ENCODE assay signal across 7 cellular contexts in genomic region chr6:1608222-1608975, GRCh38. TPM values are rescaled to one million over a fixed set of nuclear protein-coding genes. Genes with fewer than 3 reads are reported as not detected.
DNase-seq lines count a peak whose midpoint lies in the region; ATAC-seq and TF ChIP-seq lines count a peak whose summit lies in the region.

No MANE protein-coding gene starts in this region.

- peak overlapping the region; percentile 53 for H3K4me3 Mint-ChIP-seq in Caco-2 (ENCODE audit: unreplicated experiment)
- peak overlapping the region; percentile 93 for H3K4me3 Mint-ChIP-seq in nephron progenitor cell

- H3K36me3 ChIP-seq in Caco-2 (ENCODE audit: control insufficient read depth, insufficient read depth, low read length): no peaks in the 10 kb centered on the region
- H3K36me3 ChIP-seq in HUES48 (ENCODE audit: control insufficient read depth, insufficient read depth, low read length): no peaks in the 10 kb centered on the region
- no peaks in the 10 kb centered on the region for H3K36me3 ChIP-seq in breast epithelium

- H3K27ac ChIP-seq in HUES48 (ENCODE audit: low read depth, low read length): no peak overlapping the region
- H3K27ac ChIP-seq in breast epithelium: peak overlapping the region; percentile 91 to 97

- POLR2A ChIA-PET in Caco-2 (lab: Charles Lee): no interaction called here

- ATAC-seq in HG03571 (IDR thresholded peaks at IDR 0.05; ENCODE audit: unreplicated experiment) (no peak), HG03039 (IDR thresholded peaks at IDR 0.05; ENCODE audit: unreplicated experiment) (no peak)

- H3K27me3 ChIP-seq in Caco-2 (replicated peaks; ENCODE audit: control insufficient read depth, insufficient read depth, low read length) (no peaks in the 10 kb centered on the region), HUES48 (ENCODE audit: control insufficient read depth, insufficient read depth, low read length) (peaks cover 98% of the 10 kb centered on the region), breast epithelium (peaks cover 0 to 35% of the 10 kb centered on the region in 2 donors)

- H3K4me1 Mint-ChIP-seq in Caco-2 (ENCODE audit: low read depth, unreplicated experiment) (no peaks in the 10 kb centered on the region), nephron progenitor cell (peaks cover 58% of the 10 kb centered on the region)

- no peak for TF ChIP-seq CTCF in Caco-2 (IDR thresholded peaks at IDR 0.05; ENCODE audit: insufficient read depth in 1 of 2, low read depth in 1 of 2, low read length in 1 of 2, severe bottlenecking in 1 of 2, unreplicated experiment in 1 of 2)
- TF ChIP-seq CTCF in breast epithelium (IDR thresholded peaks at IDR 0.05): no peak
- TF ChIP-seq CTCF in nephron progenitor cell (IDR thresholded peaks at IDR 0.05): no peak

- H3K4me3 ChIP-seq in Caco-2 (ENCODE audit: low read depth, low read length) (peak overlapping the region; percentile 60), HUES48 (ENCODE audit: low read depth, low read length) (0 out of 2 replicates have a peak overlapping the region, but pooled peaks have one; percentile 56), breast epithelium (peak overlapping the region; percentile 68 to 91 (median 72))

- CTCF ChIA-PET in Caco-2 (lab: Charles Lee): interaction anchor here (1.0 kb wide), 1 partner anchor 496 kb away, joined by 3 read pairs; no protein-coding TSS in a partner anchor

- H3K27ac Mint-ChIP-seq in Caco-2 (ENCODE audit: unreplicated experiment) (peak overlapping the region; percentile 48), nephron progenitor cell (peak overlapping the region; percentile 95)

- intact Hi-C loops in Caco-2 (cut with micrococcal nuclease; ENCODE audit: unreplicated experiment) (loop anchor here (10.0 kb wide), 1 partner anchor 186 kb away; no protein-coding TSS in a partner anchor), breast epithelium (cut with DNase I; ENCODE audit: low total_unique reads) (loop anchor here (10.0 kb wide), 1 partner anchor 736 kb away; no protein-coding TSS in a partner anchor)

- H3K36me3 Mint-ChIP-seq in Caco-2 (ENCODE audit: insufficient read depth, unreplicated experiment) (peaks cover 15% of the 10 kb centered on the region), nephron progenitor cell (ENCODE audit: low read depth) (peaks cover 14% of the 10 kb centered on the region)

- H3K9ac ChIP-seq in HUES48 (ENCODE audit: low read depth, low read length): no peak overlapping the region

- peaks cover 2% of the 10 kb centered on the region for H3K27me3 Mint-ChIP-seq in Caco-2 (ENCODE audit: insufficient read depth, unreplicated experiment)
- H3K27me3 Mint-ChIP-seq in nephron progenitor cell (ENCODE audit: low read depth, poor library complexity): peaks cover 69% of the 10 kb centered on the region

- no peaks in the 10 kb centered on the region for H3K9me3 ChIP-seq in Caco-2
- no peaks in the 10 kb centered on the region for H3K9me3 ChIP-seq in HUES48 (ENCODE audit: control insufficient read depth, insufficient read depth, low read length)
- H3K9me3 ChIP-seq in breast epithelium: no peaks in the 10 kb centered on the region

- DNase-seq in Caco-2: no peak
- no peak for DNase-seq in breast epithelium (ENCODE audit: low spot score in 2 of 2)
- DNase-seq in nephron progenitor cell: no peak
- no peak for DNase-seq in stimulated activated CD4-positive, alpha-beta T cell treated with anti-CD3 and anti-CD28 coated beads, Interleukin-2, amount 100 ng/mL, for 48 hours

- no peak for TF ChIP-seq POLR2A in breast epithelium (IDR thresholded peaks at IDR 0.05)

- BruUV-seq in Caco-2 (replicated peaks; lab: Mats Ljungman, UMichigan): TSS peak; percentile 43

- H3K4me1 ChIP-seq in Caco-2 (peaks cover 7% of the 10 kb centered on the region), HUES48 (ENCODE audit: control insufficient read depth, insufficient read depth, low read length) (peaks cover 35% of the 10 kb centered on the region), breast epithelium (peaks cover 0 to 7% of the 10 kb centered on the region in 2 donors)

- H3K9me3 Mint-ChIP-seq in Caco-2 (ENCODE audit: unreplicated experiment) (no peaks in the 10 kb centered on the region), nephron progenitor cell (no peaks in the 10 kb centered on the region)

RNA-seq across cellular contexts. Expression of gene FOXC1, which starts 1.3 kb away (rescaled TPM):
- total RNA-seq in Caco-2 (2022) (6.8 and 7.1 TPM in 2 replicates), breast epithelium (10 to 100 TPM in 1 of 3 donors, 1 to 10 TPM in 2; 3.7 to 13.2 (median 7.5) TPM)
